25 cellular contexts compared by ENCODE assay signal in the genomic region with DNA sequence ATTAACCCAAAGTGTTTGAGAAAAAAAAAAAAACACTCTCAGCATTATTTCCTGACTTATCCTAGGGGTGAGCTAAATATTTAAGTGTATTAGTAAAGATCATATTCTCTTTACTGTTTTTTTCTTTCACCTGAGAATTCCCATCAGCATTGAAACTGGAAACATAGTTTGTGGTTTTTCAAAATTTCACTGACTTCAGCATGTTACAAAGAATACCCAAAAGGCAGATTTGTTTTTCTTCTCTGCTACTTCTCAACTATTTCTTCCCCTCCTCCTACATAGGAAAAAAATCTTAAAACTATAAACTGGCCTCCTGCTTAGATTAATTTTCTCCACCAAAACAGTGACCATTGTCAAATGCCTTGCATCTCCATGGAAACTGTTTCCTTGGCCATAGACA.
"Had no signal": no experiment of that assay in that cellular context is flagged by ENCODE, and none has a peak within 500 bp of the region (broad histone marks: within the 10 kb centered on the region; RNA-seq: fewer than 3 reads in every experiment).

No MANE protein-coding gene starts in this region.

- DNase-seq: activated B cell treated with CpG ODN at 0.5 μM for 24 hours; activated CD4-positive, alpha-beta T cell treated with anti-CD3 and anti-CD28 coated beads, Interleukin-2, amount 50 U/mL, for 1 hour; activated CD8-positive, alpha-beta T cell treated with anti-CD3 and anti-CD28 coated beads for 36 hours; activated naive CD4-positive, alpha-beta T cell; activated T-cell treated with anti-CD3 and anti-CD28 coated beads, Interleukin-2, amount 50 U/mL, for 48 hours; effector CD4-positive, alpha-beta T cell; glutamatergic neuron; islet precursor cell; left ventricle myocardium inferior; mesendoderm; mucosa of descending colon; occipital lobe; spleen; stimulated activated naive CD4-positive, alpha-beta T cell; T-helper 1 cell; transverse colon had no signal

- H3K27ac Mint-ChIP-seq: activated B cell treated with CpG ODN at 0.5 μM for 24 hours; activated CD8-positive, alpha-beta T cell treated with anti-CD3 and anti-CD28 coated beads for 36 hours; activated naive CD4-positive, alpha-beta T cell treated with anti-CD3 and anti-CD28 coated beads, Interleukin-2, amount 50 U/mL, for 72 hours; dendritic cell treated with granulocyte-macrophage colony-stimulating factor and Interleukin-4, amounts not matched to agents 40 ng/mL and 50 ng/mL, for 4 days; natural killer cell treated with Interleukin-12 subunit alpha and Interleukin-12 subunit beta and Interleukin-15 and Interleukin-18, amount 100 ng/mL, for 72 hours; T-helper 2 cell treated with Interferon-gamma antibody and Interleukin-4, amounts not matched to agents 5 μg/mL and 100 μg/mL, for 36 hours had no signal

- H3K9me3 ChIP-seq: mucosa of descending colon, right atrium auricular region, transverse colon had no signal

- H3K27me3 ChIP-seq: hepatocyte, right atrium auricular region, spleen, transverse colon had no signal

- H3K36me3 ChIP-seq: left ventricle myocardium inferior, right atrium auricular region, spleen, transverse colon had no signal

- H3K4me3 Mint-ChIP-seq: activated B cell treated with CpG ODN at 0.5 μM for 24 hours; activated CD8-positive, alpha-beta T cell treated with anti-CD3 and anti-CD28 coated beads for 36 hours; central memory CD8-positive, alpha-beta T cell; dendritic cell treated with granulocyte-macrophage colony-stimulating factor and Interleukin-4, amounts not matched to agents 40 ng/mL and 50 ng/mL, for 4 days; natural killer cell treated with Interleukin-12 subunit alpha and Interleukin-12 subunit beta and Interleukin-15 and Interleukin-18, amount 100 ng/mL, for 72 hours; T-helper 2 cell treated with Interferon-gamma antibody and Interleukin-4, amounts not matched to agents 5 μg/mL and 100 μg/mL, for 36 hours had no signal

- H3K9me3 Mint-ChIP-seq: activated B cell treated with CpG ODN at 0.5 μM for 24 hours; activated CD8-positive, alpha-beta T cell treated with anti-CD3 and anti-CD28 coated beads for 36 hours; central memory CD8-positive, alpha-beta T cell; dendritic cell treated with granulocyte-macrophage colony-stimulating factor and Interleukin-4, amounts not matched to agents 40 ng/mL and 50 ng/mL, for 4 days; T-helper 2 cell treated with Interferon-gamma antibody and Interleukin-4, amounts not matched to agents 5 μg/mL and 100 μg/mL, for 36 hours had no signal

- H3K4me3 ChIP-seq: hepatocyte, left ventricle myocardium inferior, lung, mucosa of descending colon, right atrium auricular region, spleen, transverse colon had no signal

- H3K4me1 Mint-ChIP-seq: central memory CD8-positive, alpha-beta T cell had no signal

- H3K27me3 Mint-ChIP-seq: activated B cell treated with CpG ODN at 0.5 μM for 24 hours; activated CD8-positive, alpha-beta T cell treated with anti-CD3 and anti-CD28 coated beads for 36 hours; central memory CD8-positive, alpha-beta T cell; dendritic cell treated with granulocyte-macrophage colony-stimulating factor and Interleukin-4, amounts not matched to agents 40 ng/mL and 50 ng/mL, for 4 days; natural killer cell treated with Interleukin-12 subunit alpha and Interleukin-12 subunit beta and Interleukin-15 and Interleukin-18, amount 100 ng/mL, for 72 hours had no signal

- H3K27ac ChIP-seq: epithelial cell of prostate, hepatocyte, left ventricle myocardium inferior, right atrium auricular region, spleen, transverse colon had no signal

- H3K4me1 ChIP-seq: left ventricle myocardium inferior, right atrium auricular region, spleen, transverse colon had no signal

- H3K36me3 Mint-ChIP-seq: activated naive CD4-positive, alpha-beta T cell treated with anti-CD3 and anti-CD28 coated beads, Interleukin-2, amount 50 U/mL, for 72 hours; natural killer cell treated with Interleukin-12 subunit alpha and Interleukin-12 subunit beta and Interleukin-15 and Interleukin-18, amount 100 ng/mL, for 72 hours had no signal
